1 cellular context compared by ENCODE assay signal in the genomic region with DNA sequence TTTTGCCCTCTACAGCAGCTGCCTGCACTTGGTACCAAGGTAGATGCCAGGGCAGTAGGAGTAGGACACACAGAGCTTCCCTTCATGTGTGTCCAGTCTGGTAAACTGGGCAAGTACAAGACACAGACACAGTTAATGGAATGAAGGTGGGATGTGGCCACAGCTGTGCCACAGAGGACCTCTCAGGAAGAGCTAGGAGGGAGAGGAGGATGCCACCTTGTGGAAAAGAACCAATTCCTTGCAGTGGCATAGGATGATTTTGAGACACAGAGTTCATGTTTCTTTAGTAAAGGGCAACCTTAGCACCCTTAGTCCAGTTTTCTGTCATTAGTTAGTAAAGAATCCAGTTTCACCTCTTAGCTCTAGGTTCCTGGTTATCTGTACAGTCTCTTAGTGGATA.
TF ChIP-seq lines count a peak whose summit lies in the region.

No MANE protein-coding gene starts in this region.

TF ChIP-seq in HepG2, 621 proteins besides CTCF, POLR2A, EP300 and RAD21:
- TF ChIP-seq MED1 (CRISPR knock-in tag; IDR thresholded peaks at IDR 0.05), result 0 out of 2 replicates have a peak, but pooled peaks have one; percentile 9
- peak; percentile 55 for TF ChIP-seq STAG1 (CRISPR knock-in tag; IDR thresholded peaks at IDR 0.05)
- TF ChIP-seq SCMH1 (CRISPR knock-in tag; IDR thresholded peaks at IDR 0.05; ENCODE audit: borderline replicate concordance), result no peak
TF ChIP-seq in HepG2: peak in this region for 2.
